28 cellular contexts compared by ENCODE assay signal in genomic region chr2:238383743-238384370, GRCh38.
"Had no signal": no experiment of that assay in that cellular context is flagged by ENCODE, and none has a peak within 500 bp of the region (broad histone marks: within the 10 kb centered on the region; RNA-seq: fewer than 3 reads in every experiment).

No MANE protein-coding gene starts in this region.

- H3K9me3 Mint-ChIP-seq: activated naive CD8-positive, alpha-beta T cell treated with anti-CD3 and anti-CD28 coated beads for 36 hours; activated T-cell treated with anti-CD3 and anti-CD28 coated beads, Interleukin-2, amount 50 U/mL, for 4 hours; activated T-helper 2 cell treated with anti-CD3 and anti-CD28 coated beads, Interferon-gamma antibody, Interleukin-2, Interleukin-4, amounts not matched to agents 10 μg/mL and 5 μg/mL and 100 μg/mL, durations not matched to agents 14 hours and 24 hours and 36 hours; natural killer cell; T-helper 2 cell treated with Interferon-gamma antibody and Interleukin-4, amounts not matched to agents 5 μg/mL and 100 μg/mL, for 36 hours had no signal

- ATAC-seq: activated CD4-positive, alpha-beta T cell treated with anti-CD3 and anti-CD28 coated beads for 36 hours; activated T-cell treated with anti-CD3 and anti-CD28 coated beads, Interleukin-2, amount 50 U/mL, for 4 hours; gastroesophageal sphincter; left ventricle myocardium superior; natural killer cell; right cardiac atrium; stimulated activated naive CD8-positive, alpha-beta T cell treated with anti-CD3 and anti-CD28 coated beads, Interleukin-15, Interleukin-2, amounts not matched to agents 100 U/mL and 50 U/mL, for 24 hours; upper lobe of right lung had no signal

- H3K9me3 ChIP-seq: colonic mucosa, gastroesophageal sphincter, ovary, upper lobe of right lung had no signal

- H3K4me1 Mint-ChIP-seq: endodermal cell had no signal

- H3K27me3 Mint-ChIP-seq: activated B cell treated with CpG ODN at 0.5 μM for 24 hours; activated CD4-positive, alpha-beta T cell treated with anti-CD3 and anti-CD28 coated beads for 36 hours; activated naive CD8-positive, alpha-beta T cell treated with anti-CD3 and anti-CD28 coated beads for 36 hours had no signal

- H3K36me3 Mint-ChIP-seq: natural killer cell had no signal

- H3K4me1 ChIP-seq: colonic mucosa had no signal

- H3K27me3 ChIP-seq: colonic mucosa, gastroesophageal sphincter, ovary, upper lobe of right lung had no signal

- FAIRE-seq: bronchial epithelial cell, TTC549 had no signal

- H3K4me3 ChIP-seq: colonic mucosa, gastroesophageal sphincter, ovary, upper lobe of right lung had no signal

- DNase-seq: activated B cell treated with CpG ODN at 0.5 μM for 24 hours; activated CD4-positive, alpha-beta T cell treated with anti-CD3 and anti-CD28 coated beads for 36 hours; activated CD4-positive, alpha-beta T cell treated with anti-CD3 and anti-CD28 coated beads, Interleukin-2, amount 50 U/mL, for 4 hours; activated CD8-positive, alpha-beta memory T cell treated with anti-CD3 and anti-CD28 coated beads for 24 hours; activated CD8-positive, alpha-beta memory T cell treated with anti-CD3 and anti-CD28 coated beads, Interleukin-2, amount 50 U/mL, for 4 hours; activated naive CD4-positive, alpha-beta T cell; activated naive CD8-positive, alpha-beta T cell treated with anti-CD3 and anti-CD28 coated beads for 36 hours; activated T-cell treated with anti-CD3 and anti-CD28 coated beads, Interleukin-2, amount 50 U/mL, for 4 hours; colonic mucosa; endodermal cell; head of caudate nucleus; hypothalamus; left ventricle myocardium superior; mammary epithelial cell; midbrain; natural killer cell; ovary; right cardiac atrium; stimulated activated CD4-positive, alpha-beta T cell treated with anti-CD3 and anti-CD28 coated beads, Interleukin-12 subunit alpha, Interleukin-12 subunit beta, amount 100 ng/mL, for 4 hours; stimulated activated CD4-positive, alpha-beta T cell treated with anti-CD3 and anti-CD28 coated beads, Interleukin-4, amount 100 ng/mL, for 4 hours; stimulated activated naive CD8-positive, alpha-beta T cell treated with anti-CD3 and anti-CD28 coated beads, Interleukin-15, Interleukin-2, amounts not matched to agents 100 U/mL and 50 U/mL, for 24 hours; upper lobe of right lung had no signal

- H3K27ac Mint-ChIP-seq: activated B cell treated with CpG ODN at 0.5 μM for 24 hours; activated CD4-positive, alpha-beta T cell treated with anti-CD3 and anti-CD28 coated beads for 36 hours; activated naive CD8-positive, alpha-beta T cell treated with anti-CD3 and anti-CD28 coated beads for 36 hours; activated T-helper 2 cell treated with anti-CD3 and anti-CD28 coated beads, Interferon-gamma antibody, Interleukin-2, Interleukin-4, amounts not matched to agents 10 μg/mL and 5 μg/mL and 100 μg/mL, durations not matched to agents 14 hours and 24 hours and 36 hours; T-helper 2 cell treated with Interferon-gamma antibody and Interleukin-4, amounts not matched to agents 5 μg/mL and 100 μg/mL, for 36 hours had no signal

- H3K27ac ChIP-seq: colonic mucosa, epithelial cell of prostate, gastroesophageal sphincter, ovary, upper lobe of right lung had no signal

- H3K36me3 ChIP-seq: colonic mucosa, ovary, upper lobe of right lung had no signal

- H3K4me3 Mint-ChIP-seq: activated B cell treated with CpG ODN at 0.5 μM for 24 hours; activated CD4-positive, alpha-beta T cell treated with anti-CD3 and anti-CD28 coated beads for 36 hours; activated naive CD8-positive, alpha-beta T cell treated with anti-CD3 and anti-CD28 coated beads for 36 hours; activated T-cell treated with anti-CD3 and anti-CD28 coated beads, Interleukin-2, amount 50 U/mL, for 4 hours; endodermal cell; natural killer cell; T-helper 2 cell treated with Interferon-gamma antibody and Interleukin-4, amounts not matched to agents 5 μg/mL and 100 μg/mL, for 36 hours had no signal
